Comparison of ENCODE assay signal across 2 cellular contexts in genomic region chr15:92652576-92652966, GRCh38.
TF ChIP-seq lines count a peak whose summit lies in the region.

No MANE protein-coding gene starts in this region.

TF ChIP-seq in GM12891, 5 proteins besides CTCF, POLR2A, EP300 and RAD21:
- TF ChIP-seq POU2F2 (IDR thresholded peaks at IDR 0.05; ENCODE audit: low read depth, low read length) (no peak), POLR2AphosphoS5 (IDR thresholded peaks at IDR 0.05; ENCODE audit: low read depth, low read length) (no peak), SPI1 (IDR thresholded peaks at IDR 0.05; ENCODE audit: low read depth, low read length) (no peak), PAX5 (IDR thresholded peaks at IDR 0.05; ENCODE audit: insufficient read depth, low read length, severe bottlenecking) (no peak), TAF1 (IDR thresholded peaks at IDR 0.05; ENCODE audit: low read depth, low read length) (no peak)

TF ChIP-seq in GM12878, 131 proteins besides CTCF, POLR2A, EP300 and RAD21:
- no peak for TF ChIP-seq HDAC2 (IDR thresholded peaks at IDR 0.05)
- TF ChIP-seq GATAD2B (conservative IDR thresholded peaks at IDR 0.05; ENCODE audit: low read depth): no peak
- TF ChIP-seq BCL3 (IDR thresholded peaks at IDR 0.05; ENCODE audit: borderline replicate concordance, insufficient read depth, low read depth, low read length, poor library complexity, severe bottlenecking): no peak
- no peak for TF ChIP-seq BCL11A (IDR thresholded peaks at IDR 0.05; ENCODE audit: low read depth, low read length)
- TF ChIP-seq ZBED1 (IDR thresholded peaks at IDR 0.05; ENCODE audit: borderline replicate concordance): no peak
- TF ChIP-seq SPI1 (IDR thresholded peaks at IDR 0.05; ENCODE audit: borderline replicate concordance, insufficient read depth, low read depth, low read length): no peak
- no peak for TF ChIP-seq CBX3 (IDR thresholded peaks at IDR 0.05; ENCODE audit: borderline replicate concordance, low read depth)
